ENCODE assay signal across 1 cellular context in genomic region chr17:57366558-57367351, GRCh38.
TF ChIP-seq lines count a peak whose summit lies in the region.

No MANE protein-coding gene starts in this region.

TF ChIP-seq in HepG2, 621 proteins besides CTCF, POLR2A, EP300 and RAD21 (continued from another document):
- TF ChIP-seq GRHL1 (CRISPR knock-in tag; conservative IDR thresholded peaks at IDR 0.05) (no peak), ZSCAN21 (CRISPR knock-in tag; IDR thresholded peaks at IDR 0.05; ENCODE audit: borderline replicate concordance) (no peak), ATAD3A (CRISPR knock-in tag; IDR thresholded peaks at IDR 0.05) (no peak), ATF2 (CRISPR knock-in tag; IDR thresholded peaks at IDR 0.05) (no peak), ZNF253 (CRISPR knock-in tag; IDR thresholded peaks at IDR 0.05; ENCODE audit: borderline replicate concordance) (no peak), NFE2L2 (IDR thresholded peaks at IDR 0.05; ENCODE audit: low read length) (peak; percentile 18; the same call in 1 of the 2 replicates), TCF7 (IDR thresholded peaks at IDR 0.05; ENCODE audit: low read depth) (peak; percentile 58), SMARCC2 (IDR thresholded peaks at IDR 0.05) (no peak), LBX2 (CRISPR knock-in tag; IDR thresholded peaks at IDR 0.05; ENCODE audit: borderline replicate concordance) (no peak), CCDC6 (CRISPR knock-in tag; IDR thresholded peaks at IDR 0.05) (0 out of 2 replicates have a peak, but pooled peaks have one; percentile 31), ZHX2 (IDR thresholded peaks at IDR 0.05; ENCODE audit: low read depth) (no peak), ZHX2 (CRISPR knock-in tag; IDR thresholded peaks at IDR 0.05; ENCODE audit: borderline replicate concordance) (no peak), SMAD1 (CRISPR knock-in tag; IDR thresholded peaks at IDR 0.05; ENCODE audit: borderline replicate concordance, low read depth) (no peak), RFXAP (CRISPR knock-in tag; IDR thresholded peaks at IDR 0.05; ENCODE audit: borderline replicate concordance) (no peak), HNF4G (IDR thresholded peaks at IDR 0.05; ENCODE audit: borderline replicate concordance, low read depth, low read length) (no peak), HNF4G (CRISPR knock-in tag; IDR thresholded peaks at IDR 0.05; ENCODE audit: borderline replicate concordance, low read depth) (no peak), MIER2 (CRISPR knock-in tag; IDR thresholded peaks at IDR 0.05) (no peak), ZNF431 (CRISPR knock-in tag; IDR thresholded peaks at IDR 0.05; ENCODE audit: borderline replicate concordance, low read depth) (no peak), FOXO1 (CRISPR knock-in tag; IDR thresholded peaks at IDR 0.05) (peak; percentile 52; the same call in 1 of the 2 replicates)
- TF ChIP-seq, protein P1, sequence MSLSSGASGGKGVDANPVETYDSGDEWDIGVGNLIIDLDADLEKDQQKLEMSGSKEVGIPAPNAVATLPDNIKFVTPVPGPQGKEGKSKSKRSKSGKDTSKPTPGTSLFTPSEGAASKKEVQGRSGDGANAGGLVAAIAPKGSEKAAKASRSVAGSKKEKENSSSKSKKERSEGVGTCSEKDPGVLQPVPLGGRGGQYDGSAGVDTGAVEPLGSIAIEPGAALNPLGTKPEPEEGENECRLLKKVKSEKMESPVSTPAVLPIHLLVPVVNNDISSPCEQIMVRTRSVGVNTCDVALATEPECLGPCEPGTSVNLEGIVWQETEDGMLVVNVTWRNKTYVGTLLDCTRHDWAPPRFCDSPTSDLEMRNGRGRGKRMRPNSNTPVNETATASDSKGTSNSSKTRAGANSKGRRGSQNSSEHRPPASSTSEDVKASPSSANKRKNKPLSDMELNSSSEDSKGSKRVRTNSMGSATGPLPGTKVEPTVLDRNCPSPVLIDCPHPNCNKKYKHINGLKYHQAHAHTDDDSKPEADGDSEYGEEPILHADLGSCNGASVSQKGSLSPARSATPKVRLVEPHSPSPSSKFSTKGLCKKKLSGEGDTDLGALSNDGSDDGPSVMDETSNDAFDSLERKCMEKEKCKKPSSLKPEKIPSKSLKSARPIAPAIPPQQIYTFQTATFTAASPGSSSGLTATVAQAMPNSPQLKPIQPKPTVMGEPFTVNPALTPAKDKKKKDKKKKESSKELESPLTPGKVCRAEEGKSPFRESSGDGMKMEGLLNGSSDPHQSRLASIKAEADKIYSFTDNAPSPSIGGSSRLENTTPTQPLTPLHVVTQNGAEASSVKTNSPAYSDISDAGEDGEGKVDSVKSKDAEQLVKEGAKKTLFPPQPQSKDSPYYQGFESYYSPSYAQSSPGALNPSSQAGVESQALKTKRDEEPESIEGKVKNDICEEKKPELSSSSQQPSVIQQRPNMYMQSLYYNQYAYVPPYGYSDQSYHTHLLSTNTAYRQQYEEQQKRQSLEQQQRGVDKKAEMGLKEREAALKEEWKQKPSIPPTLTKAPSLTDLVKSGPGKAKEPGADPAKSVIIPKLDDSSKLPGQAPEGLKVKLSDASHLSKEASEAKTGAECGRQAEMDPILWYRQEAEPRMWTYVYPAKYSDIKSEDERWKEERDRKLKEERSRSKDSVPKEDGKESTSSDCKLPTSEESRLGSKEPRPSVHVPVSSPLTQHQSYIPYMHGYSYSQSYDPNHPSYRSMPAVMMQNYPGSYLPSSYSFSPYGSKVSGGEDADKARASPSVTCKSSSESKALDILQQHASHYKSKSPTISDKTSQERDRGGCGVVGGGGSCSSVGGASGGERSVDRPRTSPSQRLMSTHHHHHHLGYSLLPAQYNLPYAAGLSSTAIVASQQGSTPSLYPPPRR (CRISPR knock-in tag; IDR thresholded peaks at IDR 0.05; ENCODE audit: borderline replicate concordance) = 0 out of 2 replicates have a peak, but pooled peaks have one; percentile 18
- TF ChIP-seq, protein P2, sequence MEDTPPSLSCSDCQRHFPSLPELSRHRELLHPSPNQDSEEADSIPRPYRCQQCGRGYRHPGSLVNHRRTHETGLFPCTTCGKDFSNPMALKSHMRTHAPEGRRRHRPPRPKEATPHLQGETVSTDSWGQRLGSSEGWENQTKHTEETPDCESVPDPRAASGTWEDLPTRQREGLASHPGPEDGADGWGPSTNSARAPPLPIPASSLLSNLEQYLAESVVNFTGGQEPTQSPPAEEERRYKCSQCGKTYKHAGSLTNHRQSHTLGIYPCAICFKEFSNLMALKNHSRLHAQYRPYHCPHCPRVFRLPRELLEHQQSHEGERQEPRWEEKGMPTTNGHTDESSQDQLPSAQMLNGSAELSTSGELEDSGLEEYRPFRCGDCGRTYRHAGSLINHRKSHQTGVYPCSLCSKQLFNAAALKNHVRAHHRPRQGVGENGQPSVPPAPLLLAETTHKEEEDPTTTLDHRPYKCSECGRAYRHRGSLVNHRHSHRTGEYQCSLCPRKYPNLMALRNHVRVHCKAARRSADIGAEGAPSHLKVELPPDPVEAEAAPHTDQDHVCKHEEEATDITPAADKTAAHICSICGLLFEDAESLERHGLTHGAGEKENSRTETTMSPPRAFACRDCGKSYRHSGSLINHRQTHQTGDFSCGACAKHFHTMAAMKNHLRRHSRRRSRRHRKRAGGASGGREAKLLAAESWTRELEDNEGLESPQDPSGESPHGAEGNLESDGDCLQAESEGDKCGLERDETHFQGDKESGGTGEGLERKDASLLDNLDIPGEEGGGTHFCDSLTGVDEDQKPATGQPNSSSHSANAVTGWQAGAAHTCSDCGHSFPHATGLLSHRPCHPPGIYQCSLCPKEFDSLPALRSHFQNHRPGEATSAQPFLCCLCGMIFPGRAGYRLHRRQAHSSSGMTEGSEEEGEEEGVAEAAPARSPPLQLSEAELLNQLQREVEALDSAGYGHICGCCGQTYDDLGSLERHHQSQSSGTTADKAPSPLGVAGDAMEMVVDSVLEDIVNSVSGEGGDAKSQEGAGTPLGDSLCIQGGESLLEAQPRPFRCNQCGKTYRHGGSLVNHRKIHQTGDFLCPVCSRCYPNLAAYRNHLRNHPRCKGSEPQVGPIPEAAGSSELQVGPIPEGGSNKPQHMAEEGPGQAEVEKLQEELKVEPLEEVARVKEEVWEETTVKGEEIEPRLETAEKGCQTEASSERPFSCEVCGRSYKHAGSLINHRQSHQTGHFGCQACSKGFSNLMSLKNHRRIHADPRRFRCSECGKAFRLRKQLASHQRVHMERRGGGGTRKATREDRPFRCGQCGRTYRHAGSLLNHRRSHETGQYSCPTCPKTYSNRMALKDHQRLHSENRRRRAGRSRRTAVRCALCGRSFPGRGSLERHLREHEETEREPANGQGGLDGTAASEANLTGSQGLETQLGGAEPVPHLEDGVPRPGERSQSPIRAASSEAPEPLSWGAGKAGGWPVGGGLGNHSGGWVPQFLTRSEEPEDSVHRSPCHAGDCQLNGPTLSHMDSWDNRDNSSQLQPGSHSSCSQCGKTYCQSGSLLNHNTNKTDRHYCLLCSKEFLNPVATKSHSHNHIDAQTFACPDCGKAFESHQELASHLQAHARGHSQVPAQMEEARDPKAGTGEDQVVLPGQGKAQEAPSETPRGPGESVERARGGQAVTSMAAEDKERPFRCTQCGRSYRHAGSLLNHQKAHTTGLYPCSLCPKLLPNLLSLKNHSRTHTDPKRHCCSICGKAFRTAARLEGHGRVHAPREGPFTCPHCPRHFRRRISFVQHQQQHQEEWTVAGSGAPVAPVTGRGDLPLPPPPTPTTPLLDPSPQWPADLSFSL (CRISPR knock-in tag; IDR thresholded peaks at IDR 0.05) = no peak
